ENCODE assay signal across 15 cellular contexts in the genomic region with DNA sequence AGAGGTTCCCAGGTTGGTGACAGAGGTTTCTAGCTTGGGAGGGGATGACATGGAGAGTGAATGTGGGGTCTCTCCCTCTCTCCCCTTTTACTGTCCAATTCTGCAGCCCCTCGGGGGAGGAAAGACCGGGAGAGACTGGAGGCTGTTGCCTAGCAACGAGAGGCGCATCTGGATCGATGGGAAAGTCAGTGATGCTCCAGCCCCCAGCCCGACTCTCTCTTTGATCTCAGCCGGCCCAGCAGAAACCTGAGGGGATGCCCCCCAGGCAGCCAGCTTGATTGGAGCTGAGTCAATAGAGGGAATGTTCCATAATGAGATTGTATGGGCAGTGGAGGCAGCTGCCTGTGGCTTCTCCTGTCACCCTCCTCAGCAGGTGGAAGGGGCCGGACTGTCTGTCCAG. TPM values are rescaled to one million over a fixed set of nuclear protein-coding genes. Genes with fewer than 3 reads are reported as not detected.
"Had no signal": no experiment of that assay in that cellular context is flagged by ENCODE, and none has a peak within 500 bp of the region (broad histone marks: within the 10 kb centered on the region; RNA-seq: fewer than 3 reads in every experiment).

No MANE protein-coding gene starts in this region.

- H3K9me3 Mint-ChIP-seq: activated naive CD4-positive, alpha-beta T cell treated with anti-CD3 and anti-CD28 coated beads, Interleukin-2, amount 10 ng/mL, durations not matched to agents 7 days and 5 days; activated T-helper 2 cell treated with anti-CD3 and anti-CD28 coated beads, Interferon-gamma antibody, Interleukin-2, Interleukin-4, amounts not matched to agents 10 μg/mL and 5 μg/mL and 100 μg/mL, durations not matched to agents 14 hours and 24 hours and 36 hours; central memory CD8-positive, alpha-beta T cell; mesothelial cell of epicardium; stimulated activated effector memory CD8-positive, alpha-beta T cell treated with anti-CD3 and anti-CD28 coated beads, Interleukin-12 subunit alpha, Interleukin-12 subunit beta, amount 100 ng/mL, for 72 hours had no signal

- H3K27ac ChIP-seq: lower lobe of right lung, right atrium auricular region, tibial artery, uterus had no signal

- DNase-seq: activated CD4-positive, alpha-beta T cell treated with anti-CD3 and anti-CD28 coated beads for 48 hours; activated CD8-positive, alpha-beta memory T cell treated with anti-CD3 and anti-CD28 coated beads for 24 hours; activated naive CD4-positive, alpha-beta T cell treated with anti-CD3 and anti-CD28 coated beads, Interleukin-2, amount 10 ng/mL, durations not matched to agents 7 days and 5 days; activated T-cell treated with anti-CD3 and anti-CD28 coated beads for 4 hours; dermis blood vessel endothelial cell; immature natural killer cell; lower lobe of right lung; tibial artery; uterus had no signal

- ATAC-seq: esophagus mucosa; lower lobe of right lung; stimulated activated effector memory CD8-positive, alpha-beta T cell treated with anti-CD3 and anti-CD28 coated beads, Interleukin-12 subunit alpha, Interleukin-12 subunit beta, amount 100 ng/mL, for 72 hours had no signal

- H3K36me3 Mint-ChIP-seq: activated naive CD4-positive, alpha-beta T cell treated with anti-CD3 and anti-CD28 coated beads, Interleukin-2, amount 10 ng/mL, durations not matched to agents 7 days and 5 days; mesothelial cell of epicardium; stimulated activated effector memory CD8-positive, alpha-beta T cell treated with anti-CD3 and anti-CD28 coated beads, Interleukin-12 subunit alpha, Interleukin-12 subunit beta, amount 100 ng/mL, for 72 hours had no signal

- H3K4me1 ChIP-seq: lower lobe of right lung, right atrium auricular region, uterus had no signal

- H3K4me3 ChIP-seq: lower lobe of right lung, right atrium auricular region, tibial artery, uterus had no signal

- H3K4me1 Mint-ChIP-seq: activated naive CD4-positive, alpha-beta T cell treated with anti-CD3 and anti-CD28 coated beads, Interleukin-2, amount 10 ng/mL, durations not matched to agents 7 days and 5 days; central memory CD8-positive, alpha-beta T cell; immature natural killer cell; mesothelial cell of epicardium; stimulated activated effector memory CD8-positive, alpha-beta T cell treated with anti-CD3 and anti-CD28 coated beads, Interleukin-12 subunit alpha, Interleukin-12 subunit beta, amount 100 ng/mL, for 72 hours had no signal

- H3K27me3 ChIP-seq: right atrium auricular region, uterus had no signal

- H3K4me3 Mint-ChIP-seq: activated naive CD4-positive, alpha-beta T cell treated with anti-CD3 and anti-CD28 coated beads, Interleukin-2, amount 10 ng/mL, durations not matched to agents 7 days and 5 days; central memory CD8-positive, alpha-beta T cell; mesothelial cell of epicardium; stimulated activated effector memory CD8-positive, alpha-beta T cell treated with anti-CD3 and anti-CD28 coated beads, Interleukin-12 subunit alpha, Interleukin-12 subunit beta, amount 100 ng/mL, for 72 hours had no signal

- H3K9me3 ChIP-seq: lower lobe of right lung, right atrium auricular region, tibial artery, uterus had no signal

- H3K27ac Mint-ChIP-seq: activated naive CD4-positive, alpha-beta T cell treated with anti-CD3 and anti-CD28 coated beads, Interleukin-2, amount 10 ng/mL, durations not matched to agents 7 days and 5 days; activated T-helper 2 cell treated with anti-CD3 and anti-CD28 coated beads, Interferon-gamma antibody, Interleukin-2, Interleukin-4, amounts not matched to agents 10 μg/mL and 5 μg/mL and 100 μg/mL, durations not matched to agents 14 hours and 24 hours and 36 hours; immature natural killer cell; mesothelial cell of epicardium; stimulated activated effector memory CD8-positive, alpha-beta T cell treated with anti-CD3 and anti-CD28 coated beads, Interleukin-12 subunit alpha, Interleukin-12 subunit beta, amount 100 ng/mL, for 72 hours had no signal

- H3K36me3 ChIP-seq: lower lobe of right lung, right atrium auricular region, tibial artery, uterus had no signal

RNA-seq across cellular contexts. Expression of a gene that starts 15.0 kb away (rescaled TPM):
- polyA plus RNA-seq: immature natural killer cell had no signal
